In genomic region chr3:50502584-50503423, GRCh38 we compare ENCODE assay signal across 8 cellular contexts. TPM values are rescaled to one million over a fixed set of nuclear protein-coding genes. Genes with fewer than 3 reads are reported as not detected.
DNase-seq lines count a peak whose midpoint lies in the region; ATAC-seq, FAIRE-seq and TF ChIP-seq lines count a peak whose summit lies in the region.

No MANE protein-coding gene starts in this region.

- POLR2A ChIA-PET in PC-3 (lab: Charles Lee; ENCODE audit: unreplicated experiment), result no interaction called here
- POLR2A ChIA-PET in endothelial cell of umbilical vein (lab: Charles Lee), result no interaction called here

- BruUV-seq in Calu3 (replicated peaks; lab: Mats Ljungman, UMichigan), result no TSS peak
- BruUV-seq in PC-3 (replicated peaks; lab: Mats Ljungman, UMichigan), result no TSS peak
- no TSS peak for BruUV-seq in endothelial cell of umbilical vein (replicated peaks; lab: Mats Ljungman, UMichigan)

- intact Hi-C loops in Calu3 (cut with micrococcal nuclease; ENCODE audit: unreplicated experiment), result no loop called here
- intact Hi-C loops in PC-3 (cut with micrococcal nuclease), result no loop called here
- intact Hi-C loops in endothelial cell of umbilical vein (cut with micrococcal nuclease), result no loop called here

- no peaks in the 10 kb centered on the region for H4K20me1 ChIP-seq in PC-3 (ENCODE audit: low read length)
- H4K20me1 ChIP-seq in endothelial cell of umbilical vein (replicated peaks; ENCODE audit: control insufficient read depth, extremely low read depth, insufficient read depth, low read length), result no peaks in the 10 kb centered on the region

- no peaks in the 10 kb centered on the region for H3K9me2 ChIP-seq in PC-3 (replicated peaks; ENCODE audit: low read length)

- TF ChIP-seq POLR2A in endothelial cell of umbilical vein (IDR thresholded peaks at IDR 0.05; ENCODE audit: low read depth, low read length), result no peak

- dilution Hi-C loops in endothelial cell of umbilical vein (cut with MboI; ENCODE audit: extremely low pct_ligation_motif_present, low sequenced_read_pairs), result no loop called here

- no peaks in the 10 kb centered on the region for H3K36me3 Mint-ChIP-seq in Calu3 (ENCODE audit: insufficient read depth, unreplicated experiment)
- no peaks in the 10 kb centered on the region for H3K36me3 Mint-ChIP-seq in osteocyte (ENCODE audit: unreplicated experiment)

- DNase-seq in Calu3, result no peak
- DNase-seq in PC-3, result no peak
- DNase-seq in endothelial cell of umbilical vein (ENCODE audit: low read depth, low spot score), result no peak
- no peak for DNase-seq in osteocyte (ENCODE audit: extremely low spot score, unreplicated experiment)
- DNase-seq in NCI-H2196 (lab: John Stamatoyannopoulos, UW; ENCODE audit: unreplicated experiment), result no peak
- no peak for DNase-seq in NOMO-1 (lab: John Stamatoyannopoulos, UW; ENCODE audit: unreplicated experiment in 2 of 2)

- H3K9me3 Mint-ChIP-seq in Calu3 (ENCODE audit: low read depth, unreplicated experiment), result no peaks in the 10 kb centered on the region
- H3K9me3 Mint-ChIP-seq in osteocyte (ENCODE audit: unreplicated experiment), result no peaks in the 10 kb centered on the region

- no peaks in the 10 kb centered on the region for H3K36me3 ChIP-seq in PC-3 (ENCODE audit: low read depth, low read length)
- H3K36me3 ChIP-seq in endothelial cell of umbilical vein (ENCODE audit: control insufficient read depth in 2 of 2, extremely low read depth in 1 of 2, insufficient read depth in 2 of 2, low read length in 2 of 2), result no peaks in the 10 kb centered on the region

- no peak overlapping the region for H3K9ac ChIP-seq in PC-3 (ENCODE audit: low read length)
- no peak overlapping the region for H3K9ac ChIP-seq in endothelial cell of umbilical vein (replicated peaks; ENCODE audit: extremely low read depth, insufficient read depth, low read length)

- no peak for FAIRE-seq in endothelial cell of umbilical vein (lab: Jason Lieb, UNC)

- TF ChIP-seq CTCF in Calu3 (IDR thresholded peaks at IDR 0.05; ENCODE audit: unreplicated experiment) (no peak), PC-3 (conservative IDR thresholded peaks at IDR 0.05; ENCODE audit: low read depth, low read length) (no peak), endothelial cell of umbilical vein (IDR thresholded peaks at IDR 0.05; ENCODE audit: extremely low read depth in 1 of 2, insufficient read depth in 1 of 2, low read depth in 1 of 2, low read length in 2 of 2) (no peak), osteocyte (IDR thresholded peaks at IDR 0.05) (no peak)

- H3K4me2 ChIP-seq in PC-3 (ENCODE audit: low read length), result peak overlapping the region; percentile 88
- H3K4me2 ChIP-seq in endothelial cell of umbilical vein (ENCODE audit: insufficient read depth, low read length), result no peak overlapping the region

- no peaks in the 10 kb centered on the region for H3K9me1 ChIP-seq in endothelial cell of umbilical vein (replicated peaks; ENCODE audit: control insufficient read depth, extremely low read depth, insufficient read depth, low read length)

- H2AFZ ChIP-seq in PC-3 (ENCODE audit: low read length), result peak overlapping the region; percentile 76; the same call in 1 of the 2 replicates
- no peak overlapping the region for H2AFZ ChIP-seq in endothelial cell of umbilical vein (ENCODE audit: low read depth, low read length)

- 0 out of 2 replicates have a peak, but pooled peaks cover 5% of the 10 kb centered on the region for H3K4me1 ChIP-seq in PC-3 (ENCODE audit: insufficient read depth, low read length)
- H3K4me1 ChIP-seq in endothelial cell of umbilical vein (ENCODE audit: control insufficient read depth, extremely low read depth, insufficient read depth, low read length), result no peaks in the 10 kb centered on the region

- no peaks in the 10 kb centered on the region for H3K9me3 ChIP-seq in PC-3 (ENCODE audit: low read length)
- H3K9me3 ChIP-seq in endothelial cell of umbilical vein (replicated peaks; ENCODE audit: control insufficient read depth, insufficient read depth, low read length), result no peaks in the 10 kb centered on the region

- H3K27me3 Mint-ChIP-seq in Calu3 (ENCODE audit: unreplicated experiment) (peaks cover 89% of the 10 kb centered on the region), osteocyte (ENCODE audit: unreplicated experiment) (peaks cover 58% of the 10 kb centered on the region)

- H3K4me3 ChIP-seq in PC-3 (ENCODE audit: low read length) (peak overlapping the region; percentile 68), endothelial cell of umbilical vein (replicated peaks in 1 of 3; ENCODE audit: insufficient read depth in 1 of 3, low read depth in 1 of 3, low read length in 3 of 3) (no peak overlapping the region)

- ATAC-seq in PC-3 (peak; percentile 37), GM18907 (IDR thresholded peaks at IDR 0.05; ENCODE audit: unreplicated experiment) (no peak), GM19397 (IDR thresholded peaks at IDR 0.05; ENCODE audit: unreplicated experiment) (no peak)

- H3K4me3 Mint-ChIP-seq in Calu3 (ENCODE audit: low read depth, unreplicated experiment) (peak overlapping the region; percentile 53), osteocyte (ENCODE audit: unreplicated experiment) (peak overlapping the region; percentile 38)

- H3K27ac Mint-ChIP-seq in Calu3 (ENCODE audit: unreplicated experiment), result no peak overlapping the region
- H3K27ac Mint-ChIP-seq in osteocyte (ENCODE audit: unreplicated experiment), result no peak overlapping the region

- H3K27me3 ChIP-seq in PC-3 (ENCODE audit: low read length) (peaks cover 20% of the 10 kb centered on the region), endothelial cell of umbilical vein (ENCODE audit: control insufficient read depth in 2 of 2, insufficient read depth in 2 of 2, low read length in 2 of 2) (peaks cover 29 to 31% of the 10 kb centered on the region in 2 experiments)

- no peaks in the 10 kb centered on the region for H3K79me2 ChIP-seq in PC-3 (ENCODE audit: low read length)
- no peaks in the 10 kb centered on the region for H3K79me2 ChIP-seq in endothelial cell of umbilical vein (ENCODE audit: control insufficient read depth, insufficient read depth, low read length)

- H3K4me1 Mint-ChIP-seq in Calu3 (ENCODE audit: low read depth, unreplicated experiment), result no peaks in the 10 kb centered on the region
- peaks cover 4% of the 10 kb centered on the region for H3K4me1 Mint-ChIP-seq in osteocyte (ENCODE audit: unreplicated experiment)

- H3K27ac ChIP-seq in PC-3 (ENCODE audit: low read length), result no peak overlapping the region
- no peak overlapping the region for H3K27ac ChIP-seq in endothelial cell of umbilical vein (ENCODE audit: insufficient read depth, low read depth, low read length)

- CTCF ChIA-PET in Calu3 (lab: Charles Lee) (interaction anchor here (1.3 kb wide), 1 partner anchor 9 kb away, joined by 4 read pairs; no protein-coding TSS in a partner anchor), PC-3 (lab: Charles Lee) (no interaction called here), endothelial cell of umbilical vein (lab: Charles Lee) (interaction anchor here (1.1 kb wide), 1 partner anchor 39 kb away, joined by 3 read pairs; no protein-coding TSS in a partner anchor)

- no peaks in the 10 kb centered on the region for H3F3A ChIP-seq in PC-3 (ENCODE audit: low read length, unreplicated experiment)

TF ChIP-seq in endothelial cell of umbilical vein, 7 proteins besides CTCF, POLR2A, EP300 and RAD21:
- TF ChIP-seq EZH2 (IDR thresholded peaks at IDR 0.05; ENCODE audit: borderline replicate concordance, low read depth, low read length, severe bottlenecking), result peak; percentile 96
- no peak for TF ChIP-seq MAX (IDR thresholded peaks at IDR 0.05; ENCODE audit: insufficient read depth, insufficient read length)
TF ChIP-seq in endothelial cell of umbilical vein: peak in this region for 1.

RNA-seq across cellular contexts. Expression of gene CACNA2D2, which starts 0.6 kb away (rescaled TPM):
- 0.12 TPM in 1 of 2 replicates, not detected in the other for total RNA-seq in Calu3 (2022)
- total RNA-seq in PC-3 (2014; rRNA removed), result 0.17 and 0.44 TPM in 2 replicates
- total RNA-seq in endothelial cell of umbilical vein, result not detected in 2 replicates
- polyA plus RNA-seq in endothelial cell of umbilical vein, result 0.15 and 0.21 TPM in 2 replicates
- 0.12 and 0.16 TPM in 2 replicates for polyA plus RNA-seq in endothelial cell of umbilical vein (2011; cell fraction: cytosol; rRNA removed)
- polyA plus RNA-seq in endothelial cell of umbilical vein (2011; cell fraction: nucleus; rRNA removed), result 0.12 and 0.17 TPM in 2 replicates
- polyA plus RNA-seq in endothelial cell of umbilical vein (2012), result 0.15 and 0.24 TPM in 2 replicates
- 0.11 and 0.51 TPM in 2 replicates for polyA minus RNA-seq in endothelial cell of umbilical vein
- polyA minus RNA-seq in endothelial cell of umbilical vein (2011; cell fraction: cytosol; rRNA and poly(A)+ RNA removed), result not detected
- not detected in 2 replicates for polyA minus RNA-seq in endothelial cell of umbilical vein (2011; cell fraction: nucleus; rRNA and poly(A)+ RNA removed)
- total RNA-seq in osteocyte, result 0.13 and 0.27 TPM in 2 replicates
